ENCODE assay signal across 7 cellular contexts in the genomic region with DNA sequence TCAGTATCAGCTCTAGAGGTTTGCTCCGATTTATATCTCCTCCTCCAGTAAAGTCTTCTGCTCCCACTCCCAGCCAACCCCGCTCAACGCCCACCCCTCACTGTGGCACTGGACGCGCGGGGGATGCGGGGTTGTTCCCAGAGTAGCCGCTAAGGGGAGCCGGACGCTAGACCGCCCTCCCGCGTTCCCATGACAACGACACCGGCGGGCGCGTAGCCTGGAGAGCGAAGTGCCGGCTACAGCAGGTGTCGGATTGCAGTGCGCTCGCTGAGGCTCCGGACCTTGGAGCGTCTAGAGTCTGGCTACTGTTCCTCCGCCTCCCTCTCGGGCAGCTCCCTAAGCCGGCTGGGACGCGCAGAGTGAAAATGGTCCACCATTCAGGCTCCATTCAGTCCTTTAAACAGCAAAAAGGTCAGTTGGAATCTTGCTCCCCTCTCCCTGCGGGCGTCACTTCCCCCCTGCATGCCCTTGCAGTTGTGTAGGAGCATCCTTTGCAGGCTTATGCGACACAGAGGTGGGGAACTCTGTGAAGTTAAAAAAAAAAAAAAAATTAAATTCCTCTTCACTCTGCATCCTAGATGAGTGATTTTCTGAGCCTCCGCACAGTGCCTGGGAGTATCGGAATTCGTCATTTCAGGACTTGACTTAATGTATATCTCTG. TPM values are rescaled to one million over a fixed set of nuclear protein-coding genes. Genes with fewer than 3 reads are reported as not detected.
A peak's percentile ranks its signal among the peaks of the same experiment; 100 is the strongest.
DNase-seq lines count a peak whose midpoint lies in the region; ATAC-seq and TF ChIP-seq lines count a peak whose summit lies in the region.

A gene (plus strand): TSS at position 220 of the 661 bp plus-strand sequence. CDS start 146 bp downstream, at position 366.

- CTCF ChIA-PET in Panc1 (lab: Charles Lee) = interaction anchor here (0.7 kb wide), 1 partner anchor 201 kb away, joined by 5 read pairs; no protein-coding TSS in a partner anchor

- DNase-seq in Panc1 (ENCODE audit: low read depth, low spot score) (no peak), epidermal melanocyte (ENCODE audit: insufficient read length, low spot score) (peak; percentile 23), middle frontal gyrus (ENCODE audit: extremely low spot score, low spot score) (peak; percentile 69), T-helper 9 cell (no peak)

- intact Hi-C loops in Panc1 (cut with micrococcal nuclease; ENCODE audit: unreplicated experiment) = loop anchor here (10.0 kb wide), 1 partner anchor 543 kb away; no protein-coding TSS in a partner anchor

- no peak within 1 kb of the TSS for H3K9ac ChIP-seq in HUES6 (ENCODE audit: low read length)

- H3K27me3 ChIP-seq in HUES6 (ENCODE audit: control insufficient read depth, insufficient read depth, low read length) = peaks cover 14% of the 10 kb centered on the region
- H3K27me3 ChIP-seq in Panc1 (ENCODE audit: control insufficient read depth, insufficient read depth, low read length) = peaks cover 16% of the 10 kb centered on the region

- no peaks in the 10 kb centered on the region for H3K4me1 ChIP-seq in HUES6 (ENCODE audit: control insufficient read depth, insufficient read depth, low read length)
- no peaks in the 10 kb centered on the region for H3K4me1 ChIP-seq in Panc1 (ENCODE audit: control insufficient read depth, insufficient read depth, low read length)

- POLR2A ChIA-PET in Panc1 (lab: Charles Lee) = no interaction called here

- peak within 1 kb of the TSS; percentile 39 for H3K4me3 ChIP-seq in HUES6 (ENCODE audit: low read depth, low read length)
- H3K4me3 ChIP-seq in Panc1 (ENCODE audit: low read depth in 2 of 2, low read length in 2 of 2) = peak within 1 kb of the TSS; percentile 27 to 41

- no TSS peak for BruUV-seq in Panc1 (replicated peaks; lab: Mats Ljungman, UMichigan)

- ATAC-seq in GM21619 (IDR thresholded peaks at IDR 0.05; ENCODE audit: unreplicated experiment) (peak; percentile 98), Panc1 (peak; percentile 97)

- no peak within 1 kb of the TSS for H3K27ac ChIP-seq in HUES6 (ENCODE audit: low read depth, low read length)
- no peak within 1 kb of the TSS for H3K27ac ChIP-seq in Panc1 (ENCODE audit: low read length)

- H3K36me3 ChIP-seq in HUES6 (ENCODE audit: control insufficient read depth, insufficient read depth, low read length) (no peaks in the 10 kb centered on the region), Panc1 (ENCODE audit: control insufficient read depth, insufficient read depth, low read length) (no peaks in the 10 kb centered on the region)

- in situ Hi-C loops in Panc1 (cut with HindIII; ENCODE audit: low pct_unique_long_range_greater_than_20kb, low sequenced_read_pairs) = no loop called here

- TF ChIP-seq CTCF in GM12872 (IDR thresholded peaks at IDR 0.05; ENCODE audit: insufficient read depth, low read depth, low read length) = peak; percentile 58
- TF ChIP-seq CTCF in Panc1 (IDR thresholded peaks at IDR 0.05) = peak; percentile 74

- H3K9me3 ChIP-seq in HUES6 (ENCODE audit: control insufficient read depth, insufficient read depth, low read depth, low read length) (no peaks in the 10 kb centered on the region), Panc1 (ENCODE audit: control insufficient read depth, insufficient read depth, low read depth, low read length) (no peaks in the 10 kb centered on the region)

RNA-seq across cellular contexts. Expression of the gene that starts here (rescaled TPM):
- not detected for total RNA-seq in Panc1 (2021; ENCODE audit: unreplicated experiment)
- not detected for polyA plus RNA-seq in Panc1 (2012; ENCODE audit: insufficient read length)

Comparison
In these comparisons a context has a peak if more than half of its experiments do, and no peak if none do; other contexts are left out.
1. Peak in ATAC-seq and H3K4me3 ChIP-seq in Panc1; RNA of the gene not detected or under 1 TPM.
2. DNase-seq: peak in epidermal melanocyte (single experiment) and middle frontal gyrus (single experiment); none in Panc1 (single experiment) and T-helper 9 cell (single experiment).